ENCODE assay signal across 24 cellular contexts in the genomic region with DNA sequence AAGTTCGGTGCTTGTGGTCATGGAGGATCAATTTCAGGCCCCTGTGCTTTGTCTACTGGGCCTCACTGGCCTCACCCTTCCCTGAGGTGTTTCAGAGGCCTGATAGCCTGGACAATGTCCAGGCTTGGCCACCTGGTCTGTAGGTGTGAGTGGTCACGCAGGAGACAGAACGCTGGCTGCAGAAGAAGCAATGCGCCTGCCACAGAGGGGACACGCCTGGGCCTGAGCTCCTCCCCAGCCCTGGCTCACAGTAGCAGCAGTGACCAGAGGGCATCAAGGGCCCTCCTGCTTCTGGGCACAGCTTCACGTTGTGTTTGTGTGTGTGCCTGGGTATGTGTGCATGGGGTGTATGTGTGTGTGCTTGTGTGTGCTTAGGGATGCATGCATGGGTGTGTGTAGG.
"Had no signal": no experiment of that assay in that cellular context is flagged by ENCODE, and none has a peak within 500 bp of the region (broad histone marks: within the 10 kb centered on the region; RNA-seq: fewer than 3 reads in every experiment).

No MANE protein-coding gene starts in this region.

- H3K36me3 Mint-ChIP-seq: activated CD4-positive, alpha-beta memory T cell treated with anti-CD3 and anti-CD28 coated beads for 36 hours; activated naive CD8-positive, alpha-beta T cell treated with anti-CD3 and anti-CD28 coated beads, Interleukin-2, amount 10 ng/mL, durations not matched to agents 7 days and 5 days; natural killer cell; WTC11 had no signal

- H3K27ac ChIP-seq: hepatocyte, left ventricle myocardium inferior, neutrophil, parathyroid adenoma, right lobe of liver, skin epidermis, thoracic aorta had no signal

- H3K4me1 ChIP-seq: parathyroid adenoma had no signal

- H3K4me3 Mint-ChIP-seq: activated CD4-positive, alpha-beta memory T cell treated with anti-CD3 and anti-CD28 coated beads for 36 hours; activated naive CD4-positive, alpha-beta T cell treated with anti-CD3 and anti-CD28 coated beads for 36 hours; activated naive CD8-positive, alpha-beta T cell treated with anti-CD3 and anti-CD28 coated beads, Interleukin-2, amount 10 ng/mL, durations not matched to agents 7 days and 5 days; dendritic cell treated with granulocyte-macrophage colony-stimulating factor and Interleukin-4, amounts not matched to agents 40 ng/mL and 50 ng/mL, for 4 days; stimulated activated naive B cell treated with anti-CD40 and anti-IgM and Interleukin-4, amounts not matched to agents 10 μg/mL and 1 μg/mL and 100 μg/mL, for 72 hours had no signal

- H3K27me3 ChIP-seq: right lobe of liver had no signal

- H3K27ac Mint-ChIP-seq: activated CD4-positive, alpha-beta memory T cell treated with anti-CD3 and anti-CD28 coated beads for 36 hours; activated naive CD4-positive, alpha-beta T cell treated with anti-CD3 and anti-CD28 coated beads for 36 hours; activated naive CD8-positive, alpha-beta T cell treated with anti-CD3 and anti-CD28 coated beads, Interleukin-2, amount 10 ng/mL, durations not matched to agents 7 days and 5 days; activated T-cell treated with anti-CD3 and anti-CD28 coated beads, Interleukin-2, amount 50 U/mL, for 72 hours; dendritic cell treated with granulocyte-macrophage colony-stimulating factor and Interleukin-4, amounts not matched to agents 40 ng/mL and 50 ng/mL, for 4 days; natural killer cell; stimulated activated naive B cell treated with anti-CD40 and anti-IgM and Interleukin-4, amounts not matched to agents 10 μg/mL and 1 μg/mL and 100 μg/mL, for 72 hours; WTC11 had no signal

- DNase-seq: activated CD4-positive, alpha-beta memory T cell treated with anti-CD3 and anti-CD28 coated beads for 36 hours; activated effector memory CD4-positive, alpha-beta T cell treated with Interleukin-2 at 50 U/mL for 16 hours; activated naive CD4-positive, alpha-beta T cell treated with anti-CD3 and anti-CD28 coated beads for 36 hours; activated naive CD8-positive, alpha-beta T cell treated with anti-CD3 and anti-CD28 coated beads, Interleukin-2, amount 10 ng/mL, durations not matched to agents 7 days and 5 days; activated T-cell treated with anti-CD3 and anti-CD28 coated beads, Interleukin-2, amount 50 U/mL, for 72 hours; amniotic stem cell; effector CD4-positive, alpha-beta T cell; erythroblast; foreskin melanocyte; glutamatergic neuron; left ventricle myocardium inferior; midbrain; natural killer cell; stimulated activated naive B cell treated with anti-CD40 and anti-IgM and Interleukin-4, amounts not matched to agents 10 μg/mL and 1 μg/mL and 100 μg/mL, for 72 hours; T-helper 9 cell; upper lobe of left lung had no signal

- H3K9me3 Mint-ChIP-seq: activated CD4-positive, alpha-beta memory T cell treated with anti-CD3 and anti-CD28 coated beads for 36 hours; activated naive CD4-positive, alpha-beta T cell treated with anti-CD3 and anti-CD28 coated beads for 36 hours; activated naive CD8-positive, alpha-beta T cell treated with anti-CD3 and anti-CD28 coated beads, Interleukin-2, amount 10 ng/mL, durations not matched to agents 7 days and 5 days; activated T-cell treated with anti-CD3 and anti-CD28 coated beads, Interleukin-2, amount 50 U/mL, for 72 hours; natural killer cell; stimulated activated naive B cell treated with anti-CD40 and anti-IgM and Interleukin-4, amounts not matched to agents 10 μg/mL and 1 μg/mL and 100 μg/mL, for 72 hours; WTC11 had no signal

- ATAC-seq: activated T-cell treated with anti-CD3 and anti-CD28 coated beads, Interleukin-2, amount 50 U/mL, for 72 hours; stimulated activated naive B cell treated with anti-CD40 and anti-IgM and Interleukin-4, amounts not matched to agents 10 μg/mL and 1 μg/mL and 100 μg/mL, for 72 hours; WTC11 had no signal

- H3K9me3 ChIP-seq: left ventricle myocardium inferior, neutrophil, right lobe of liver, thoracic aorta, upper lobe of left lung had no signal

- H3K4me3 ChIP-seq: hepatocyte, left ventricle myocardium inferior, right lobe of liver, skin epidermis, thoracic aorta, upper lobe of left lung had no signal

- H3K36me3 ChIP-seq: left ventricle myocardium inferior, neutrophil, right lobe of liver, thoracic aorta, upper lobe of left lung had no signal
